Comparison of ENCODE assay signal across 8 cellular contexts in genomic region chr10:84256510-84257342, GRCh38. TPM values are rescaled to one million over a fixed set of nuclear protein-coding genes. Genes with fewer than 3 reads are reported as not detected.
DNase-seq lines count a peak whose midpoint lies in the region; ATAC-seq and TF ChIP-seq lines count a peak whose summit lies in the region.

No MANE protein-coding gene starts in this region.

- H3K36me3 Mint-ChIP-seq in Calu3 (ENCODE audit: insufficient read depth, unreplicated experiment) (peaks cover 3% of the 10 kb centered on the region), endodermal cell (ENCODE audit: low read depth) (no peaks in the 10 kb centered on the region), type B pancreatic cell (no peaks in the 10 kb centered on the region)
- no peaks in the 10 kb centered on the region for H3K36me3 Mint-ChIP-seq in activated CD4-positive, alpha-beta T cell treated with anti-CD3 and anti-CD28 coated beads, Interleukin-2, amount 10 ng/mL, durations not matched to agents 24 days and 14 days (ENCODE audit: low read depth)

- no peak overlapping the region for H3K4me3 ChIP-seq in endodermal cell (ENCODE audit: low read length)

- H3K27me3 Mint-ChIP-seq in Calu3 (ENCODE audit: unreplicated experiment): peaks cover 35% of the 10 kb centered on the region
- peaks cover 13% of the 10 kb centered on the region for H3K27me3 Mint-ChIP-seq in activated CD4-positive, alpha-beta T cell treated with anti-CD3 and anti-CD28 coated beads, Interleukin-2, amount 10 ng/mL, durations not matched to agents 24 days and 14 days
- peaks cover 29% of the 10 kb centered on the region for H3K27me3 Mint-ChIP-seq in endodermal cell (ENCODE audit: insufficient read depth)
- peaks cover 20% of the 10 kb centered on the region for H3K27me3 Mint-ChIP-seq in type B pancreatic cell

- DNase-seq in Calu3 (peak; percentile 65), endodermal cell (peak; percentile 90), myocyte (ENCODE audit: low read depth) (peak; percentile 65), type B pancreatic cell (ENCODE audit: extremely low spot score, unreplicated experiment) (no peak), NCI-H1436 (lab: John Stamatoyannopoulos, UW) (no peak), NCI-H748 (lab: John Stamatoyannopoulos, UW; ENCODE audit: unreplicated experiment) (no peak)
- peak; percentile 79 for DNase-seq in activated CD4-positive, alpha-beta T cell treated with anti-CD3 and anti-CD28 coated beads, Interleukin-2, amount 10 ng/mL, durations not matched to agents 24 days and 14 days

- no peaks in the 10 kb centered on the region for H3K36me3 ChIP-seq in endodermal cell (ENCODE audit: control insufficient read depth, insufficient read depth, low read length)

- TF ChIP-seq CTCF in Calu3 (IDR thresholded peaks at IDR 0.05; ENCODE audit: unreplicated experiment): no peak
- TF ChIP-seq CTCF in endodermal cell (conservative IDR thresholded peaks at IDR 0.05): peak; percentile 92
- TF ChIP-seq CTCF in type B pancreatic cell (conservative IDR thresholded peaks at IDR 0.05): peak; percentile 77

- H3K4me3 Mint-ChIP-seq in Calu3 (ENCODE audit: low read depth, unreplicated experiment): peak overlapping the region; percentile 36
- H3K4me3 Mint-ChIP-seq in activated CD4-positive, alpha-beta T cell treated with anti-CD3 and anti-CD28 coated beads, Interleukin-2, amount 10 ng/mL, durations not matched to agents 24 days and 14 days: no peak overlapping the region
- H3K4me3 Mint-ChIP-seq in endodermal cell: no peak overlapping the region
- no peak overlapping the region for H3K4me3 Mint-ChIP-seq in type B pancreatic cell

- peak; percentile 67 for ATAC-seq in HG02798 (IDR thresholded peaks at IDR 0.05; ENCODE audit: poor library complexity, unreplicated experiment)

- no peaks in the 10 kb centered on the region for H3K9me3 Mint-ChIP-seq in Calu3 (ENCODE audit: low read depth, unreplicated experiment)
- no peaks in the 10 kb centered on the region for H3K9me3 Mint-ChIP-seq in activated CD4-positive, alpha-beta T cell treated with anti-CD3 and anti-CD28 coated beads, Interleukin-2, amount 10 ng/mL, durations not matched to agents 24 days and 14 days
- H3K9me3 Mint-ChIP-seq in endodermal cell: no peaks in the 10 kb centered on the region
- H3K9me3 Mint-ChIP-seq in type B pancreatic cell: no peaks in the 10 kb centered on the region

- H3K27ac ChIP-seq in endodermal cell (ENCODE audit: low read depth, low read length): no peak overlapping the region

- no peak overlapping the region for H3K9ac ChIP-seq in endodermal cell (ENCODE audit: extremely low read depth, low read length, poor library complexity, severe bottlenecking)

- no peak overlapping the region for H3K27ac Mint-ChIP-seq in Calu3 (ENCODE audit: unreplicated experiment)
- no peak overlapping the region for H3K27ac Mint-ChIP-seq in activated CD4-positive, alpha-beta T cell treated with anti-CD3 and anti-CD28 coated beads, Interleukin-2, amount 10 ng/mL, durations not matched to agents 24 days and 14 days
- H3K27ac Mint-ChIP-seq in endodermal cell: peak overlapping the region; percentile 33
- no peak overlapping the region for H3K27ac Mint-ChIP-seq in type B pancreatic cell

- no TSS peak for BruUV-seq in Calu3 (replicated peaks; lab: Mats Ljungman, UMichigan)

- H3K4me1 ChIP-seq in endodermal cell (ENCODE audit: control insufficient read depth, insufficient read depth, low read length): no peaks in the 10 kb centered on the region

- CTCF ChIA-PET in Calu3 (lab: Charles Lee): interaction anchor here (1.2 kb wide), 1 partner anchor 109 kb away, joined by 7 read pairs; no protein-coding TSS in a partner anchor

- H3K9me3 ChIP-seq in endodermal cell (ENCODE audit: control insufficient read depth, low read length): no peaks in the 10 kb centered on the region

- 70 to 77% methylated on average over 25 to 35 of the region's 35 CpGs for WGBS in endodermal cell (ENCODE audit: insufficient coverage in 1 of 2, insufficient read length in 1 of 2), 2 experiments

- intact Hi-C loops in Calu3 (cut with micrococcal nuclease; ENCODE audit: unreplicated experiment): no loop called here
- intact Hi-C loops in activated CD4-positive, alpha-beta T cell treated with anti-CD3 and anti-CD28 coated beads, Interleukin-2, amount 10 ng/mL, durations not matched to agents 24 days and 14 days (cut with micrococcal nuclease): no loop called here

- no peaks in the 10 kb centered on the region for H3K4me1 Mint-ChIP-seq in Calu3 (ENCODE audit: low read depth, unreplicated experiment)
- H3K4me1 Mint-ChIP-seq in activated CD4-positive, alpha-beta T cell treated with anti-CD3 and anti-CD28 coated beads, Interleukin-2, amount 10 ng/mL, durations not matched to agents 24 days and 14 days: peaks cover 2% of the 10 kb centered on the region
- H3K4me1 Mint-ChIP-seq in endodermal cell: no peaks in the 10 kb centered on the region
- H3K4me1 Mint-ChIP-seq in type B pancreatic cell (ENCODE audit: unreplicated experiment): no peaks in the 10 kb centered on the region

- H3K27me3 ChIP-seq in endodermal cell (ENCODE audit: control insufficient read depth, insufficient read depth, low read length, poor library complexity, severe bottlenecking): no peaks in the 10 kb centered on the region

RNA-seq across cellular contexts. Expression of gene RGR, which starts 11.9 kb away (rescaled TPM):
- total RNA-seq in Calu3 (2022) (not detected in 2 replicates), endodermal cell (not detected), myocyte (2.3 and 8.2 TPM in 2 replicates), type B pancreatic cell (ENCODE audit: low replicate concordance) (not detected in 2 replicates)
- not detected in 2 replicates for total RNA-seq in activated CD4-positive, alpha-beta T cell treated with anti-CD3 and anti-CD28 coated beads, Interleukin-2, amount 10 ng/mL, durations not matched to agents 24 days and 14 days
- polyA plus RNA-seq in endodermal cell (2013, experiment 1 of 2): 0.46 TPM
- polyA plus RNA-seq in endodermal cell (2013, experiment 2 of 2): not detected
- 0.58 TPM for polyA plus RNA-seq in myocyte (2012)

RNA-seq across cellular contexts. Expression of gene LRIT1, which starts 15.4 kb away (rescaled TPM):
- not detected in 2 replicates for total RNA-seq in Calu3 (2022)
- not detected in 2 replicates for total RNA-seq in activated CD4-positive, alpha-beta T cell treated with anti-CD3 and anti-CD28 coated beads, Interleukin-2, amount 10 ng/mL, durations not matched to agents 24 days and 14 days
- total RNA-seq in endodermal cell: under 1 TPM in 1 of 2 donors, not detected in 1; 0.11 TPM
- polyA plus RNA-seq in endodermal cell (2013, experiment 1 of 2): not detected
- not detected for polyA plus RNA-seq in endodermal cell (2013, experiment 2 of 2)
- 0.11 TPM in 1 of 2 replicates, not detected in the other for total RNA-seq in myocyte
- polyA plus RNA-seq in myocyte (2012): not detected
- not detected in 2 replicates for total RNA-seq in type B pancreatic cell (ENCODE audit: low replicate concordance)

RNA-seq across cellular contexts. Expression of gene LRIT2, which starts 31.4 kb away (rescaled TPM):
- total RNA-seq in Calu3 (2022) (not detected in 2 replicates), endodermal cell (not detected), myocyte (not detected in 2 replicates), type B pancreatic cell (ENCODE audit: low replicate concordance) (not detected in 2 replicates)
- not detected in 2 replicates for total RNA-seq in activated CD4-positive, alpha-beta T cell treated with anti-CD3 and anti-CD28 coated beads, Interleukin-2, amount 10 ng/mL, durations not matched to agents 24 days and 14 days
- polyA plus RNA-seq in endodermal cell (2013, experiment 1 of 2): not detected
- polyA plus RNA-seq in endodermal cell (2013, experiment 2 of 2): not detected
- not detected for polyA plus RNA-seq in myocyte (2012)

Comparison
In these comparisons a context has a peak if more than half of its experiments do, and no peak if none do; other contexts are left out.
1. DNase-seq: peak in Calu3 (single experiment), activated CD4-positive, alpha-beta T cell treated with anti-CD3 and anti-CD28 coated beads, Interleukin-2, amount 10 ng/mL, durations not matched to agents 24 days and 14 days (single experiment), endodermal cell (single experiment) and myocyte (single experiment); none in type B pancreatic cell (single experiment), NCI-H1436 (single experiment) and NCI-H748 (single experiment).